In the genomic region with DNA sequence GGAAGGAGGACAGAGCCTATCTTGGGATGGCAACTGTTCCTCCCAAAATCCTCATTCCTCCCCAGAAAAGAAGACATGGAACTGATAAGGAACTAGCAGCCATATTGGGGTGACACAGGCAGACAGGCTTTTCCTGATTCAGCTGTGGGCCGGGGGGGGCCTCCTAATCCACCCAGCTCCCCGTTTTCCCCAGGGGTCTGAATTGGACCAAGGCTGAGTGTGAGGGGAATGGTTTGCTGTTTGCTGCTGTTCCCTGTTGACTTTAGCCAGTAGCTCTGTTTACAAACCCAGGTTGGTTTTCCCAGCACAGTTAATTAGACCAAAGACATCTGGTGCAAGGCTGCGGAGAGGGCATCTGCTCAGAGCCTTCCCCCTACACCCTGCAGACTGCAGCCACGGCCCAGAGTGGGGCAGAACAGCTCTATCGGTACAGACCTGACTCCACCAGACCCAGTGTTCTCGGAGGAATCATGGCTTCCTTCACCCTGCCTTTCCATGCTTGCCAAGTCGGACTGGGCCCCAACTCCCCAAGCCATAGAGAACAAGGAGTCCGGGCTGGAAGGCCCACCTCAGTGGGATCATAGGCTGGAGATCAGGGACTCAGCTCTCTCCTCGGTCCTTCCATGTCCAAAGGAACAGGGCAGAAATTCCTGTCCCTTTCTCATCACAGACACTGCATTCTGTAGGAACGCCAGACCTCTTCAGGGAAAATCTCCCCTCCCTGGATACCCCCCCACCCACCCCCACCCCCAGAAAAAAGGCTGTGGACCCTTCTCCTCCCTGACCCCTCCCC, we compare ENCODE assay signal across 1 cellular context.
TF ChIP-seq lines count a peak whose summit lies in the region.

No MANE protein-coding gene starts in this region.

TF ChIP-seq in HepG2, 621 proteins besides CTCF, POLR2A, EP300 and RAD21 (continued from another document and continues in another):
- no peak for TF ChIP-seq PRPF4 (IDR thresholded peaks at IDR 0.05; ENCODE audit: low read depth, low read length, poor library complexity, severe bottlenecking)
- TF ChIP-seq ZNF883 (CRISPR knock-in tag; IDR thresholded peaks at IDR 0.05; ENCODE audit: not compliant biosample characterization): peak; percentile 63
- TF ChIP-seq, protein P1, sequence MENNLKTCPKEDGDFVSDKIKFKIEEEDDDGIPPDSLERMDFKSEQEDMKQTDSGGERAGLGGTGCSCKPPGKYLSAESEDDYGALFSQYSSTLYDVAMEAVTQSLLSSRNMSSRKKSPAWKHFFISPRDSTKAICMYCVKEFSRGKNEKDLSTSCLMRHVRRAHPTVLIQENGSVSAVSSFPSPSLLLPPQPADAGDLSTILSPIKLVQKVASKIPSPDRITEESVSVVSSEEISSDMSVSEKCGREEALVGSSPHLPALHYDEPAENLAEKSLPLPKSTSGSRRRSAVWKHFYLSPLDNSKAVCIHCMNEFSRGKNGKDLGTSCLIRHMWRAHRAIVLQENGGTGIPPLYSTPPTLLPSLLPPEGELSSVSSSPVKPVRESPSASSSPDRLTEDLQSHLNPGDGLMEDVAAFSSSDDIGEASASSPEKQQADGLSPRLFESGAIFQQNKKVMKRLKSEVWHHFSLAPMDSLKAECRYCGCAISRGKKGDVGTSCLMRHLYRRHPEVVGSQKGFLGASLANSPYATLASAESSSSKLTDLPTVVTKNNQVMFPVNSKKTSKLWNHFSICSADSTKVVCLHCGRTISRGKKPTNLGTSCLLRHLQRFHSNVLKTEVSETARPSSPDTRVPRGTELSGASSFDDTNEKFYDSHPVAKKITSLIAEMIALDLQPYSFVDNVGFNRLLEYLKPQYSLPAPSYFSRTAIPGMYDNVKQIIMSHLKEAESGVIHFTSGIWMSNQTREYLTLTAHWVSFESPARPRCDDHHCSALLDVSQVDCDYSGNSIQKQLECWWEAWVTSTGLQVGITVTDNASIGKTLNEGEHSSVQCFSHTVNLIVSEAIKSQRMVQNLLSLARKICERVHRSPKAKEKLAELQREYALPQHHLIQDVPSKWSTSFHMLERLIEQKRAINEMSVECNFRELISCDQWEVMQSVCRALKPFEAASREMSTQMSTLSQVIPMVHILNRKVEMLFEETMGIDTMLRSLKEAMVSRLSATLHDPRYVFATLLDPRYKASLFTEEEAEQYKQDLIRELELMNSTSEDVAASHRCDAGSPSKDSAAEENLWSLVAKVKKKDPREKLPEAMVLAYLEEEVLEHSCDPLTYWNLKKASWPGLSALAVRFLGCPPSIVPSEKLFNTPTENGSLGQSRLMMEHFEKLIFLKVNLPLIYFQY (CRISPR knock-in tag; IDR thresholded peaks at IDR 0.05; ENCODE audit: borderline replicate concordance): peak; percentile 68; the same call in 1 of the 2 replicates
- TF ChIP-seq, protein P2, sequence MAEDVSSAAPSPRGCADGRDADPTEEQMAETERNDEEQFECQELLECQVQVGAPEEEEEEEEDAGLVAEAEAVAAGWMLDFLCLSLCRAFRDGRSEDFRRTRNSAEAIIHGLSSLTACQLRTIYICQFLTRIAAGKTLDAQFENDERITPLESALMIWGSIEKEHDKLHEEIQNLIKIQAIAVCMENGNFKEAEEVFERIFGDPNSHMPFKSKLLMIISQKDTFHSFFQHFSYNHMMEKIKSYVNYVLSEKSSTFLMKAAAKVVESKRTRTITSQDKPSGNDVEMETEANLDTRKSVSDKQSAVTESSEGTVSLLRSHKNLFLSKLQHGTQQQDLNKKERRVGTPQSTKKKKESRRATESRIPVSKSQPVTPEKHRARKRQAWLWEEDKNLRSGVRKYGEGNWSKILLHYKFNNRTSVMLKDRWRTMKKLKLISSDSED (CRISPR knock-in tag; IDR thresholded peaks at IDR 0.05): no peak
- no peak for TF ChIP-seq PTBP1 (IDR thresholded peaks at IDR 0.05; ENCODE audit: low read depth, low read length, poor library complexity, severe bottlenecking)
- no peak for TF ChIP-seq FOSL1 (CRISPR knock-in tag; IDR thresholded peaks at IDR 0.05; ENCODE audit: borderline replicate concordance)
- TF ChIP-seq CREM (IDR thresholded peaks at IDR 0.05): no peak
- no peak for TF ChIP-seq CREM (CRISPR knock-in tag; IDR thresholded peaks at IDR 0.05)
- TF ChIP-seq, protein P3, sequence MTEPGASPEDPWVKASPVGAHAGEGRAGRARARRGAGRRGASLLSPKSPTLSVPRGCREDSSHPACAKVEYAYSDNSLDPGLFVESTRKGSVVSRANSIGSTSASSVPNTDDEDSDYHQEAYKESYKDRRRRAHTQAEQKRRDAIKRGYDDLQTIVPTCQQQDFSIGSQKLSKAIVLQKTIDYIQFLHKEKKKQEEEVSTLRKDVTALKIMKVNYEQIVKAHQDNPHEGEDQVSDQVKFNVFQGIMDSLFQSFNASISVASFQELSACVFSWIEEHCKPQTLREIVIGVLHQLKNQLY (CRISPR knock-in tag; IDR thresholded peaks at IDR 0.05): no peak
- peak; percentile 85; the same call in 1 of the 2 replicates for TF ChIP-seq ZNF614 (CRISPR knock-in tag; IDR thresholded peaks at IDR 0.05; ENCODE audit: borderline replicate concordance)
- TF ChIP-seq, protein P4, sequence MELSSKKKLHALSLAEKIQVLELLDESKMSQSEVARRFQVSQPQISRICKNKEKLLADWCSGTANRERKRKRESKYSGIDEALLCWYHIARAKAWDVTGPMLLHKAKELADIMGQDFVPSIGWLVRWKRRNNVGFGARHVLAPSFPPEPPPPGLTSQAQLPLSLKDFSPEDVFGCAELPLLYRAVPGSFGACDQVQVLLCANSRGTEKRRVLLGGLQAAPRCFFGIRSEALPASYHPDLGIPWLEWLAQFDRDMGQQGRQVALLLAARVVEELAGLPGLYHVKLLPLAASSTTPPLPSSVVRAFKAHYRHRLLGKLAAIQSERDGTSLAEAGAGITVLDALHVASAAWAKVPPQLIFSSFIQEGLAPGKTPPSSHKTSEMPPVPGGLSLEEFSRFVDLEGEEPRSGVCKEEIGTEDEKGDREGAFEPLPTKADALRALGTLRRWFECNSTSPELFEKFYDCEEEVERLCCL (CRISPR knock-in tag; IDR thresholded peaks at IDR 0.05; ENCODE audit: borderline replicate concordance): peak; percentile 50; the same call in 1 of the 2 replicates
- TF ChIP-seq ZFP36 (IDR thresholded peaks at IDR 0.05; ENCODE audit: borderline replicate concordance, low read depth, low read length, partially characterized antibody): no peak
- TF ChIP-seq, protein P5, sequence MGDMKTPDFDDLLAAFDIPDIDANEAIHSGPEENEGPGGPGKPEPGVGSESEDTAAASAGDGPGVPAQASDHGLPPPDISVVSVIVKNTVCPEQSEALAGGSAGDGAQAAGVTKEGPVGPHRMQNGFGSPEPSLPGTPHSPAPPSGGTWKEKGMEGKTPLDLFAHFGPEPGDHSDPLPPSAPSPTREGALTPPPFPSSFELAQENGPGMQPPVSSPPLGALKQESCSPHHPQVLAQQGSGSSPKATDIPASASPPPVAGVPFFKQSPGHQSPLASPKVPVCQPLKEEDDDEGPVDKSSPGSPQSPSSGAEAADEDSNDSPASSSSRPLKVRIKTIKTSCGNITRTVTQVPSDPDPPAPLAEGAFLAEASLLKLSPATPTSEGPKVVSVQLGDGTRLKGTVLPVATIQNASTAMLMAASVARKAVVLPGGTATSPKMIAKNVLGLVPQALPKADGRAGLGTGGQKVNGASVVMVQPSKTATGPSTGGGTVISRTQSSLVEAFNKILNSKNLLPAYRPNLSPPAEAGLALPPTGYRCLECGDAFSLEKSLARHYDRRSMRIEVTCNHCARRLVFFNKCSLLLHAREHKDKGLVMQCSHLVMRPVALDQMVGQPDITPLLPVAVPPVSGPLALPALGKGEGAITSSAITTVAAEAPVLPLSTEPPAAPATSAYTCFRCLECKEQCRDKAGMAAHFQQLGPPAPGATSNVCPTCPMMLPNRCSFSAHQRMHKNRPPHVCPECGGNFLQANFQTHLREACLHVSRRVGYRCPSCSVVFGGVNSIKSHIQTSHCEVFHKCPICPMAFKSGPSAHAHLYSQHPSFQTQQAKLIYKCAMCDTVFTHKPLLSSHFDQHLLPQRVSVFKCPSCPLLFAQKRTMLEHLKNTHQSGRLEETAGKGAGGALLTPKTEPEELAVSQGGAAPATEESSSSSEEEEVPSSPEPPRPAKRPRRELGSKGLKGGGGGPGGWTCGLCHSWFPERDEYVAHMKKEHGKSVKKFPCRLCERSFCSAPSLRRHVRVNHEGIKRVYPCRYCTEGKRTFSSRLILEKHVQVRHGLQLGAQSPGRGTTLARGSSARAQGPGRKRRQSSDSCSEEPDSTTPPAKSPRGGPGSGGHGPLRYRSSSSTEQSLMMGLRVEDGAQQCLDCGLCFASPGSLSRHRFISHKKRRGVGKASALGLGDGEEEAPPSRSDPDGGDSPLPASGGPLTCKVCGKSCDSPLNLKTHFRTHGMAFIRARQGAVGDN (CRISPR knock-in tag; IDR thresholded peaks at IDR 0.05): no peak
- TF ChIP-seq ZBTB21 (CRISPR knock-in tag; IDR thresholded peaks at IDR 0.05): no peak
- TF ChIP-seq ZNF260 (CRISPR knock-in tag; IDR thresholded peaks at IDR 0.05; ENCODE audit: borderline replicate concordance, low read depth): no peak
- TF ChIP-seq SALL1 (CRISPR knock-in tag; IDR thresholded peaks at IDR 0.05): peak; percentile 68
- peak; percentile 23; the same call in 1 of the 2 replicates for TF ChIP-seq ETV5 (CRISPR knock-in tag; IDR thresholded peaks at IDR 0.05; ENCODE audit: borderline replicate concordance)
- no peak for TF ChIP-seq ZNF652 (CRISPR knock-in tag; IDR thresholded peaks at IDR 0.05; ENCODE audit: borderline replicate concordance, low read depth)
- TF ChIP-seq, protein P6, sequence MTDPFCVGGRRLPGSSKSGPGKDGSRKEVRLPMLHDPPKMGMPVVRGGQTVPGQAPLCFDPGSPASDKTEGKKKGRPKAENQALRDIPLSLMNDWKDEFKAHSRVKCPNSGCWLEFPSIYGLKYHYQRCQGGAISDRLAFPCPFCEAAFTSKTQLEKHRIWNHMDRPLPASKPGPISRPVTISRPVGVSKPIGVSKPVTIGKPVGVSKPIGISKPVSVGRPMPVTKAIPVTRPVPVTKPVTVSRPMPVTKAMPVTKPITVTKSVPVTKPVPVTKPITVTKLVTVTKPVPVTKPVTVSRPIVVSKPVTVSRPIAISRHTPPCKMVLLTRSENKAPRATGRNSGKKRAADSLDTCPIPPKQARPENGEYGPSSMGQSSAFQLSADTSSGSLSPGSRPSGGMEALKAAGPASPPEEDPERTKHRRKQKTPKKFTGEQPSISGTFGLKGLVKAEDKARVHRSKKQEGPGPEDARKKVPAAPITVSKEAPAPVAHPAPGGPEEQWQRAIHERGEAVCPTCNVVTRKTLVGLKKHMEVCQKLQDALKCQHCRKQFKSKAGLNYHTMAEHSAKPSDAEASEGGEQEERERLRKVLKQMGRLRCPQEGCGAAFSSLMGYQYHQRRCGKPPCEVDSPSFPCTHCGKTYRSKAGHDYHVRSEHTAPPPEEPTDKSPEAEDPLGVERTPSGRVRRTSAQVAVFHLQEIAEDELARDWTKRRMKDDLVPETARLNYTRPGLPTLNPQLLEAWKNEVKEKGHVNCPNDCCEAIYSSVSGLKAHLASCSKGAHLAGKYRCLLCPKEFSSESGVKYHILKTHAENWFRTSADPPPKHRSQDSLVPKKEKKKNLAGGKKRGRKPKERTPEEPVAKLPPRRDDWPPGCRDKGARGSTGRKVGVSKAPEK (CRISPR knock-in tag; IDR thresholded peaks at IDR 0.05; ENCODE audit: borderline replicate concordance): no peak
- no peak for TF ChIP-seq HMG20B (CRISPR knock-in tag; conservative IDR thresholded peaks at IDR 0.05)
- TF ChIP-seq ZNF24 (IDR thresholded peaks at IDR 0.05): no peak
- TF ChIP-seq, protein P7, sequence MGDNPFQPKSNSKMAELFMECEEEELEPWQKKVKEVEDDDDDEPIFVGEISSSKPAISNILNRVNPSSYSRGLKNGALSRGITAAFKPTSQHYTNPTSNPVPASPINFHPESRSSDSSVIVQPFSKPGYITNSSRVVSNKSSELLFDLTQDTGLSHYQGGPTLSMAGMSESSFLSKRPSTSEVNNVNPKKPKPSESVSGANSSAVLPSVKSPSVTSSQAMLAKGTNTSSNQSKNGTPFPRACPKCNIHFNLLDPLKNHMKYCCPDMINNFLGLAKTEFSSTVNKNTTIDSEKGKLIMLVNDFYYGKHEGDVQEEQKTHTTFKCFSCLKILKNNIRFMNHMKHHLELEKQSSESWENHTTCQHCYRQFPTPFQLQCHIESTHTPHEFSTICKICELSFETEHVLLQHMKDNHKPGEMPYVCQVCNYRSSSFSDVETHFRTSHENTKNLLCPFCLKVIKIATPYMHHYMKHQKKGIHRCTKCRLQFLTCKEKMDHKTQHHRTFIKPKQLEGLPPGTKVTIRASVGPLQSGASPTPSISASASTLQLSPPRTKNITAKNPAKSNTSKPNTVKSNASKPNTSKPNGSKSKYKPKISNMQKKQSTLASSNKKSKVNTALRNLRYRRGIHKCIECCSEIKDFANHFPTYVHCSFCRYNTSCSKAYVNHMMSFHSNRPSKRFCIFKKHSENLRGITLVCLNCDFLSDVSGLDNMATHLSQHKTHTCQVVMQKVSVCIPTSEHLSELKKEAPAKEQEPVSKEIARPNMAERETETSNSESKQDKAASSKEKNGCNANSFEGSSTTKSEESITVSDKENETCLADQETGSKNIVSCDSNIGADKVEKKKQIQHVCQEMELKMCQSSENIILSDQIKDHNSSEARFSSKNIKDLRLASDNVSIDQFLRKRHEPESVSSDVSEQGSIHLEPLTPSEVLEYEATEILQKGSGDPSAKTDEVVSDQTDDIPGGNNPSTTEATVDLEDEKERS (CRISPR knock-in tag; IDR thresholded peaks at IDR 0.05): peak; percentile 63
- TF ChIP-seq, protein P8, sequence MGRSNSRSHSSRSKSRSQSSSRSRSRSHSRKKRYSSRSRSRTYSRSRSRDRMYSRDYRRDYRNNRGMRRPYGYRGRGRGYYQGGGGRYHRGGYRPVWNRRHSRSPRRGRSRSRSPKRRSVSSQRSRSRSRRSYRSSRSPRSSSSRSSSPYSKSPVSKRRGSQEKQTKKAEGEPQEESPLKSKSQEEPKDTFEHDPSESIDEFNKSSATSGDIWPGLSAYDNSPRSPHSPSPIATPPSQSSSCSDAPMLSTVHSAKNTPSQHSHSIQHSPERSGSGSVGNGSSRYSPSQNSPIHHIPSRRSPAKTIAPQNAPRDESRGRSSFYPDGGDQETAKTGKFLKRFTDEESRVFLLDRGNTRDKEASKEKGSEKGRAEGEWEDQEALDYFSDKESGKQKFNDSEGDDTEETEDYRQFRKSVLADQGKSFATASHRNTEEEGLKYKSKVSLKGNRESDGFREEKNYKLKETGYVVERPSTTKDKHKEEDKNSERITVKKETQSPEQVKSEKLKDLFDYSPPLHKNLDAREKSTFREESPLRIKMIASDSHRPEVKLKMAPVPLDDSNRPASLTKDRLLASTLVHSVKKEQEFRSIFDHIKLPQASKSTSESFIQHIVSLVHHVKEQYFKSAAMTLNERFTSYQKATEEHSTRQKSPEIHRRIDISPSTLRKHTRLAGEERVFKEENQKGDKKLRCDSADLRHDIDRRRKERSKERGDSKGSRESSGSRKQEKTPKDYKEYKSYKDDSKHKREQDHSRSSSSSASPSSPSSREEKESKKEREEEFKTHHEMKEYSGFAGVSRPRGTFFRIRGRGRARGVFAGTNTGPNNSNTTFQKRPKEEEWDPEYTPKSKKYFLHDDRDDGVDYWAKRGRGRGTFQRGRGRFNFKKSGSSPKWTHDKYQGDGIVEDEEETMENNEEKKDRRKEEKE (IDR thresholded peaks at IDR 0.05): no peak
- TF ChIP-seq, protein P9, sequence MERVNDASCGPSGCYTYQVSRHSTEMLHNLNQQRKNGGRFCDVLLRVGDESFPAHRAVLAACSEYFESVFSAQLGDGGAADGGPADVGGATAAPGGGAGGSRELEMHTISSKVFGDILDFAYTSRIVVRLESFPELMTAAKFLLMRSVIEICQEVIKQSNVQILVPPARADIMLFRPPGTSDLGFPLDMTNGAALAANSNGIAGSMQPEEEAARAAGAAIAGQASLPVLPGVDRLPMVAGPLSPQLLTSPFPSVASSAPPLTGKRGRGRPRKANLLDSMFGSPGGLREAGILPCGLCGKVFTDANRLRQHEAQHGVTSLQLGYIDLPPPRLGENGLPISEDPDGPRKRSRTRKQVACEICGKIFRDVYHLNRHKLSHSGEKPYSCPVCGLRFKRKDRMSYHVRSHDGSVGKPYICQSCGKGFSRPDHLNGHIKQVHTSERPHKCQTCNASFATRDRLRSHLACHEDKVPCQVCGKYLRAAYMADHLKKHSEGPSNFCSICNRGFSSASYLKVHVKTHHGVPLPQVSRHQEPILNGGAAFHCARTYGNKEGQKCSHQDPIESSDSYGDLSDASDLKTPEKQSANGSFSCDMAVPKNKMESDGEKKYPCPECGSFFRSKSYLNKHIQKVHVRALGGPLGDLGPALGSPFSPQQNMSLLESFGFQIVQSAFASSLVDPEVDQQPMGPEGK (CRISPR knock-in tag; IDR thresholded peaks at IDR 0.05): peak; percentile 54; the same call in 1 of the 2 replicates
